In genomic region chr4:96509039-96509741, GRCh38 we compare ENCODE assay signal across 1 cellular context.
TF ChIP-seq lines count a peak whose summit lies in the region.

No MANE protein-coding gene starts in this region.

TF ChIP-seq in H1, 55 proteins besides CTCF, POLR2A, EP300 and RAD21:
- TF ChIP-seq BRCA1 (IDR thresholded peaks at IDR 0.05; ENCODE audit: low read depth, low read length) (no peak), EZH2 (IDR thresholded peaks at IDR 0.05; ENCODE audit: low read depth, low read length, severe bottlenecking) (no peak), SP2 (IDR thresholded peaks at IDR 0.05; ENCODE audit: low read length) (no peak), SP4 (IDR thresholded peaks at IDR 0.05; ENCODE audit: low read length) (no peak), JUN (IDR thresholded peaks at IDR 0.05; ENCODE audit: low read depth, low read length) (no peak), CHD1 (IDR thresholded peaks at IDR 0.05; ENCODE audit: low read depth, low read length) (no peak), BACH1 (IDR thresholded peaks at IDR 0.05; ENCODE audit: low read length) (no peak), CHD7 (IDR thresholded peaks at IDR 0.05; ENCODE audit: insufficient replicate concordance, low read length) (no peak), CEBPB (IDR thresholded peaks at IDR 0.05; ENCODE audit: low read depth, low read length) (no peak), CBX5 (IDR thresholded peaks at IDR 0.05; ENCODE audit: low read depth, low read length) (no peak), POLR2AphosphoS5 (IDR thresholded peaks at IDR 0.05; ENCODE audit: low read depth, low read length) (no peak), SUZ12 (IDR thresholded peaks at IDR 0.05; ENCODE audit: low read length) (no peak), SAP30 (IDR thresholded peaks at IDR 0.05; ENCODE audit: insufficient read depth, insufficient replicate concordance, low read length) (no peak), NANOG (IDR thresholded peaks at IDR 0.05; ENCODE audit: insufficient read depth, low read depth, low read length, poor library complexity, severe bottlenecking) (no peak), GABPA (IDR thresholded peaks at IDR 0.05; ENCODE audit: borderline replicate concordance, insufficient read depth, low read length) (no peak)
- TF ChIP-seq, protein P1, sequence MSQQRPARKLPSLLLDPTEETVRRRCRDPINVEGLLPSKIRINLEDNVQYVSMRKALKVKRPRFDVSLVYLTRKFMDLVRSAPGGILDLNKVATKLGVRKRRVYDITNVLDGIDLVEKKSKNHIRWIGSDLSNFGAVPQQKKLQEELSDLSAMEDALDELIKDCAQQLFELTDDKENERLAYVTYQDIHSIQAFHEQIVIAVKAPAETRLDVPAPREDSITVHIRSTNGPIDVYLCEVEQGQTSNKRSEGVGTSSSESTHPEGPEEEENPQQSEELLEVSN (IDR thresholded peaks at IDR 0.05): no peak
- TF ChIP-seq, protein P2, sequence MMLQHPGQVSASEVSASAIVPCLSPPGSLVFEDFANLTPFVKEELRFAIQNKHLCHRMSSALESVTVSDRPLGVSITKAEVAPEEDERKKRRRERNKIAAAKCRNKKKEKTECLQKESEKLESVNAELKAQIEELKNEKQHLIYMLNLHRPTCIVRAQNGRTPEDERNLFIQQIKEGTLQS (IDR thresholded peaks at IDR 0.05; ENCODE audit: insufficient read depth, low read depth, low read length): no peak
